In the genomic region with DNA sequence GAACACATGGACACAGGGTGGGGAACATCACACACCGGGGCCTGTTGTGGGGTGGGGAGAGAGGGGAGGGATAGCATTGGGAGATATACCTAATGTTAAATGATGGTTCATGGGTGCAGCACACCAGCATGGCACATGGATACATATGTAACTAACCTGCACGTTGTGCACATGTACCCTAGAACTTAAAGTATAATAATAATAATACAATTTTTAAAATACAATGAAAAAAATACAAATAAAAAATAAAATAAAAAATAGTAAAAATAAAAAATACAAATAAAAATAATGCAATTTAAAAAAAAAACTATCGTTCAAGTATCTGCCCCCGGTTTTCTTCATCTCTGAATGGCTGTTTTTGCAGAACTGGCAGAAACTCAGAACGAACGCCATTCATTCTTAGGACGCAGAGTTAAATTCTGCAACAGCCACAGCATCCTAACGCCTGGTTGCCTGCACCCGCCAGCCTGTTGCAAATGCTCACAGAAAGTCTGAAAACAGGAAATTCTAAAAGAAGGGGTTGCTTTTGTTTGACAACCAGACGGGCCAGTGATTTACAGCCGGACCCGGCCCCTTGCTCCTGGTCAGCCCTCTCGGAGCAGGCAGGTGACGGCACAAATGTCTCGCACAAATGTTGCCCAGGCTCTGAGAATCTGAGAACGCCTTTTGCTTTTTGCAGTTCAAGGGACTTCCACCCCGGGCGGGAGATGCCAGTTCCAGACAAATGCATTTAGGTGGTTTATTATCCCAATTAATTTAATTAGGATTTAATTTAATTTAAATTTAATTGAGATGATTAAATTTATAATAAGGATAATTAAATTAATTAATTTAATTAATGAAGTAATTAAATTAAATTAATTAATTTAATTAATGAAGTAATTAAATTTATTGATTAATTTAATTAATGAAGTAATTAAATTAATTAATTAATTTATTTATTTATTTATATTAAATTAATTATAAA, we compare ENCODE assay signal across 14 cellular contexts. TPM values are rescaled to one million over a fixed set of nuclear protein-coding genes. Genes with fewer than 3 reads are reported as not detected.
DNase-seq lines count a peak whose midpoint lies in the region; ATAC-seq and TF ChIP-seq lines count a peak whose summit lies in the region.
"Had no signal": no experiment of that assay in that cellular context is flagged by ENCODE, and none has a peak within 500 bp of the region (broad histone marks: within the 10 kb centered on the region; RNA-seq: fewer than 3 reads in every experiment).

No MANE protein-coding gene starts in this region.

- peaks cover 23% of the 10 kb centered on the region for H3K4me1 Mint-ChIP-seq in activated CD4-positive, alpha-beta T cell treated with anti-CD3 and anti-CD28 coated beads, Interleukin-2, amount 10 ng/mL, durations not matched to agents 24 days and 14 days
- H3K4me1 Mint-ChIP-seq in H9 (peaks cover 11 to 20% of the 10 kb centered on the region in 2 experiments), neural crest cell (peaks cover 9% of the 10 kb centered on the region)
- H3K4me1 Mint-ChIP-seq: stimulated activated memory B cell treated with anti-CD40 and anti-IgM and Interleukin-4, amounts not matched to agents 10 μg/mL and 1 μg/mL and 100 μg/mL, for 72 hours had no signal

- H3K23me2 ChIP-seq in H9 (ENCODE audit: insufficient read length, low read depth, low read length, poor library complexity, severe bottlenecking) = no peaks in the 10 kb centered on the region

- no peaks in the 10 kb centered on the region for H3K9me3 ChIP-seq in H9 (ENCODE audit: control insufficient read depth, low read depth, low read length)
- H3K9me3 ChIP-seq: ascending aorta had no signal

- H3K4me3 Mint-ChIP-seq in activated CD4-positive, alpha-beta T cell treated with anti-CD3 and anti-CD28 coated beads, Interleukin-2, amount 10 ng/mL, durations not matched to agents 24 days and 14 days = no peak overlapping the region
- no peak overlapping the region for H3K4me3 Mint-ChIP-seq in H9
- peak overlapping the region; percentile 58 for H3K4me3 Mint-ChIP-seq in neural crest cell
- H3K4me3 Mint-ChIP-seq: stimulated activated memory B cell treated with anti-CD40 and anti-IgM and Interleukin-4, amounts not matched to agents 10 μg/mL and 1 μg/mL and 100 μg/mL, for 72 hours had no signal

- no peak overlapping the region for H3K4me2 ChIP-seq in H9 (ENCODE audit: insufficient read depth, insufficient read length, low read length)

- no peak overlapping the region for H3K18ac ChIP-seq in H9 (ENCODE audit: insufficient read length, low read depth, low read length)

- H4K8ac ChIP-seq in H9 (replicated peaks; ENCODE audit: insufficient read length, low read depth, low read length) = no peak overlapping the region

- WGBS in H9 (ENCODE audit: extremely low coverage, insufficient read length, low lambda C conversion rate) = no CpG with 5 or more reads among the region's 18 CpGs

- no peak overlapping the region for H3K27ac ChIP-seq in H9 (ENCODE audit: insufficient read length, low read depth, low read length)
- H3K27ac ChIP-seq: ascending aorta had no signal

- no peak overlapping the region for H4K91ac ChIP-seq in H9 (ENCODE audit: insufficient read length, low read depth, low read length)

- H3K27me3 Mint-ChIP-seq in activated CD4-positive, alpha-beta T cell treated with anti-CD3 and anti-CD28 coated beads, Interleukin-2, amount 10 ng/mL, durations not matched to agents 24 days and 14 days = peaks cover 9% of the 10 kb centered on the region
- peaks cover 8% of the 10 kb centered on the region for H3K27me3 Mint-ChIP-seq in H9 (ENCODE audit: low read depth)
- peaks cover 34% of the 10 kb centered on the region for H3K27me3 Mint-ChIP-seq in neural crest cell (ENCODE audit: low read depth)

- H2BK12ac ChIP-seq in H9 (ENCODE audit: insufficient read length, low read depth, low read length) = no peak overlapping the region

- no peak overlapping the region for H2AK5ac ChIP-seq in H9 (ENCODE audit: insufficient read length, low read length)

- no peak for ATAC-seq in GM21447 (IDR thresholded peaks at IDR 0.05; ENCODE audit: unreplicated experiment)
- ATAC-seq: stimulated activated memory B cell treated with anti-CD40 and anti-IgM and Interleukin-4, amounts not matched to agents 10 μg/mL and 1 μg/mL and 100 μg/mL, for 72 hours had no signal

- no peak overlapping the region for H3K4ac ChIP-seq in H9 (ENCODE audit: low read depth, low read length)

- H2AFZ ChIP-seq in H9 (ENCODE audit: low read length) = no peak overlapping the region

- no peak overlapping the region for H2BK15ac ChIP-seq in H9 (ENCODE audit: low read depth, low read length)

- H3K4me1 ChIP-seq in H9 (ENCODE audit: insufficient read depth, low read length) = no peaks in the 10 kb centered on the region
- H3K4me1 ChIP-seq: ascending aorta had no signal

- H3K79me2 ChIP-seq in H9 (ENCODE audit: insufficient read depth, low read length) = no peaks in the 10 kb centered on the region

- H2BK5ac ChIP-seq in H9 (ENCODE audit: insufficient read length, low read length) = no peak overlapping the region

- TF ChIP-seq CTCF in H9 (conservative IDR thresholded peaks at IDR 0.05) = no peak
- TF ChIP-seq CTCF in neural crest cell (conservative IDR thresholded peaks at IDR 0.05) = no peak

- no peak overlapping the region for H4K5ac ChIP-seq in H9 (ENCODE audit: insufficient read length, low read depth, low read length)

- no peak overlapping the region for H3K9ac ChIP-seq in H9 (ENCODE audit: extremely low read depth, insufficient read length, low read length)

- no peaks in the 10 kb centered on the region for H3K27me3 ChIP-seq in H9 (ENCODE audit: insufficient read depth, low read length)
- H3K27me3 ChIP-seq: ascending aorta had no signal

- no peak overlapping the region for H3K14ac ChIP-seq in H9 (ENCODE audit: insufficient read depth, low read length)

- intact Hi-C loops in activated CD4-positive, alpha-beta T cell treated with anti-CD3 and anti-CD28 coated beads, Interleukin-2, amount 10 ng/mL, durations not matched to agents 24 days and 14 days (cut with micrococcal nuclease) = loop anchor here (2.0 to 10.0 kb wide), 5 partner anchors 14 to 592 kb away; no protein-coding TSS in a partner anchor

- no peak overlapping the region for H3K56ac ChIP-seq in H9 (ENCODE audit: insufficient read length, low read depth, low read length)

- H3K79me1 ChIP-seq in H9 (ENCODE audit: insufficient read depth, low read depth, low read length, poor library complexity, severe bottlenecking) = no peaks in the 10 kb centered on the region

- no peak overlapping the region for H2BK20ac ChIP-seq in H9 (ENCODE audit: low read depth, low read length, poor library complexity, severe bottlenecking)

- H3K23ac ChIP-seq in H9 (ENCODE audit: insufficient read length, low read depth, low read length) = no peak overlapping the region

- H2BK120ac ChIP-seq in H9 (ENCODE audit: low read depth, low read length, poor library complexity, severe bottlenecking) = no peak overlapping the region

- peaks cover 14% of the 10 kb centered on the region for H3K9me3 Mint-ChIP-seq in activated CD4-positive, alpha-beta T cell treated with anti-CD3 and anti-CD28 coated beads, Interleukin-2, amount 10 ng/mL, durations not matched to agents 24 days and 14 days
- H3K9me3 Mint-ChIP-seq in H9 (peaks cover 17 to 20% of the 10 kb centered on the region in 2 experiments), neural crest cell (peaks cover 6% of the 10 kb centered on the region)

- H3T11ph ChIP-seq in H9 (ENCODE audit: low read length) = no peak overlapping the region

- H4K20me1 ChIP-seq in H9 (ENCODE audit: control insufficient read depth, insufficient read depth, insufficient read length) = no peaks in the 10 kb centered on the region

- no peaks in the 10 kb centered on the region for H3K36me3 Mint-ChIP-seq in activated CD4-positive, alpha-beta T cell treated with anti-CD3 and anti-CD28 coated beads, Interleukin-2, amount 10 ng/mL, durations not matched to agents 24 days and 14 days (ENCODE audit: low read depth)
- H3K36me3 Mint-ChIP-seq in H9 (ENCODE audit: insufficient read depth in 1 of 3, low read depth in 3 of 3) = peaks cover 1 to 8% (median 5%) of the 10 kb centered on the region in 3 experiments; a peak in 5 of 7 replicates
- peaks cover 4% of the 10 kb centered on the region for H3K36me3 Mint-ChIP-seq in neural crest cell (ENCODE audit: low read depth)
- H3K36me3 Mint-ChIP-seq: stimulated activated memory B cell treated with anti-CD40 and anti-IgM and Interleukin-4, amounts not matched to agents 10 μg/mL and 1 μg/mL and 100 μg/mL, for 72 hours; T-cell had no signal

- DNase-seq in activated CD4-positive, alpha-beta T cell treated with anti-CD3 and anti-CD28 coated beads, Interleukin-2, amount 10 ng/mL, durations not matched to agents 24 days and 14 days = peak; percentile 64
- no peak for DNase-seq in activated CD4-positive, alpha-beta T cell treated with anti-CD3 and anti-CD28 coated beads for 48 hours
- DNase-seq in H9 (peak; percentile 50), dermis microvascular lymphatic vessel endothelial cell (ENCODE audit: low read depth in 2 of 2) (peak; percentile 9 to 80), neural crest cell (ENCODE audit: low read depth, low spot score) (peak; percentile 41), NCI-H69 (lab: John Stamatoyannopoulos, UW) (no peak), NCI-H226 (no peak)
- DNase-seq: NCI-H82, nucleus accumbens had no signal

- no peak overlapping the region for H3K27ac Mint-ChIP-seq in activated CD4-positive, alpha-beta T cell treated with anti-CD3 and anti-CD28 coated beads, Interleukin-2, amount 10 ng/mL, durations not matched to agents 24 days and 14 days
- H3K27ac Mint-ChIP-seq in H9 (no peak overlapping the region), neural crest cell (ENCODE audit: unreplicated experiment) (no peak overlapping the region)
- H3K27ac Mint-ChIP-seq: stimulated activated memory B cell treated with anti-CD40 and anti-IgM and Interleukin-4, amounts not matched to agents 10 μg/mL and 1 μg/mL and 100 μg/mL, for 72 hours; T-cell had no signal

RNA-seq across cellular contexts. Expression of a gene that starts 47.8 kb away (rescaled TPM):
- total RNA-seq in activated CD4-positive, alpha-beta T cell treated with anti-CD3 and anti-CD28 coated beads, Interleukin-2, amount 10 ng/mL, durations not matched to agents 24 days and 14 days = 0.95 and 1.5 TPM in 2 replicates
- total RNA-seq in H9 (2021) = not detected in 2 replicates
- under 0.01 TPM in 1 of 2 replicates, not detected in the other for total RNA-seq in dermis microvascular lymphatic vessel endothelial cell
- 0.30 TPM in 1 of 2 replicates, not detected in the other for total RNA-seq in neural crest cell
- total RNA-seq: endothelial cell of umbilical vein had no signal

Comparison
In these comparisons a context has a peak if more than half of its experiments do, and no peak if none do; other contexts are left out.
1. DNase-seq: peak in activated CD4-positive, alpha-beta T cell treated with anti-CD3 and anti-CD28 coated beads, Interleukin-2, amount 10 ng/mL, durations not matched to agents 24 days and 14 days (single experiment), H9 (single experiment), dermis microvascular lymphatic vessel endothelial cell (2 of 2) and neural crest cell (single experiment); none in activated CD4-positive, alpha-beta T cell treated with anti-CD3 and anti-CD28 coated beads for 48 hours (single experiment), NCI-H69 (single experiment) and NCI-H226 (single experiment).